Comparison of ENCODE assay signal across 7 cellular contexts in genomic region chrX:40732499-40732898, GRCh38. TPM values are rescaled to one million over a fixed set of nuclear protein-coding genes. Genes with fewer than 3 reads are reported as not detected.
A peak's percentile ranks its signal among the peaks of the same experiment; 100 is the strongest.
DNase-seq lines count a peak whose midpoint lies in the region; ATAC-seq, FAIRE-seq and TF ChIP-seq lines count a peak whose summit lies in the region.
"Not testable (repeated sequence)": the region's sequence is repeated elsewhere in the genome, so short reads cannot be mapped to it uniquely, and the experiment has no call there.

No MANE protein-coding gene starts in this region.

- intact Hi-C loops in K562 (cut with micrococcal nuclease): not testable (repeated sequence)

- not testable (repeated sequence) for ATAC-seq in WTC11; activated T-helper 17 cell treated with anti-CD3 and anti-CD28 coated beads, Interleukin-2, amount 50 U/mL, for 72 hours (replicated peaks); K562; memory B cell (ENCODE audit: low read depth); stimulated activated effector memory CD8-positive, alpha-beta T cell treated with anti-CD3 and anti-CD28 coated beads, Interleukin-12 subunit alpha, Interleukin-12 subunit beta, amount 100 ng/mL, for 72 hours

- peak overlapping the region; percentile 60 for H3K27ac Mint-ChIP-seq in WTC11
- H3K27ac Mint-ChIP-seq in activated T-helper 17 cell treated with anti-CD3 and anti-CD28 coated beads, Interleukin-2, amount 50 U/mL, for 72 hours; stimulated activated effector memory CD8-positive, alpha-beta T cell treated with anti-CD3 and anti-CD28 coated beads, Interleukin-12 subunit alpha, Interleukin-12 subunit beta, amount 100 ng/mL, for 72 hours: not testable (repeated sequence)
- peak overlapping the region; percentile 82 for H3K27ac Mint-ChIP-seq in memory B cell

- peaks cover 39% of the 10 kb centered on the region for H3K4me1 Mint-ChIP-seq in WTC11
- peaks cover 20% of the 10 kb centered on the region for H3K4me1 Mint-ChIP-seq in activated T-helper 17 cell treated with anti-CD3 and anti-CD28 coated beads, Interleukin-2, amount 50 U/mL, for 72 hours
- H3K4me1 Mint-ChIP-seq in memory B cell: peaks cover 38% of the 10 kb centered on the region
- peaks cover 40% of the 10 kb centered on the region for H3K4me1 Mint-ChIP-seq in stimulated activated effector memory CD8-positive, alpha-beta T cell treated with anti-CD3 and anti-CD28 coated beads, Interleukin-12 subunit alpha, Interleukin-12 subunit beta, amount 100 ng/mL, for 72 hours

- not testable (repeated sequence) for DNase-seq in GM18507 (ENCODE audit: extremely low spot score, insufficient read length, low read depth); WTC11 (ENCODE audit: low spot score); K562 (ENCODE audit: extremely low read depth in 1 of 4, low spot score in 3 of 4); memory B cell (ENCODE audit: low spot score in 2 of 2); stimulated activated effector memory CD8-positive, alpha-beta T cell treated with anti-CD3 and anti-CD28 coated beads, Interleukin-12 subunit alpha, Interleukin-12 subunit beta, amount 100 ng/mL, for 72 hours (ENCODE audit: low spot score in 2 of 2)

- not testable (repeated sequence) for H3K9me3 Mint-ChIP-seq in WTC11; activated T-helper 17 cell treated with anti-CD3 and anti-CD28 coated beads, Interleukin-2, amount 50 U/mL, for 72 hours; memory B cell; stimulated activated effector memory CD8-positive, alpha-beta T cell treated with anti-CD3 and anti-CD28 coated beads, Interleukin-12 subunit alpha, Interleukin-12 subunit beta, amount 100 ng/mL, for 72 hours

- TF ChIP-seq POLR2A in K562 (conservative IDR thresholded peaks at IDR 0.05): not testable (repeated sequence)

- H3K9ac ChIP-seq in Loucy (ENCODE audit: low read depth, low read length, poor library complexity, severe bottlenecking); K562 (ENCODE audit: insufficient read depth in 1 of 2, low read depth in 2 of 2, low read length in 2 of 2): not testable (repeated sequence)

- H3K9me2 ChIP-seq in Loucy (replicated peaks; ENCODE audit: low read depth, low read length): not testable (repeated sequence)

- not testable (repeated sequence) for H2AFZ ChIP-seq in Loucy (ENCODE audit: low read length); K562 (ENCODE audit: low read depth, low read length)

- WGBS in K562 (ENCODE audit: insufficient coverage, low coverage, missing lambda C conversion rate): 84% methylated on average over 4 of the region's 5 CpGs

- TF ChIP-seq RAD21 in K562 (CRISPR knock-in tag; conservative IDR thresholded peaks at IDR 0.05 in 1 of 2, IDR thresholded peaks at IDR 0.05 in 1 of 2): not testable (repeated sequence)

- H3K36me3 Mint-ChIP-seq in WTC11: peaks cover 21% of the 10 kb centered on the region
- peaks cover 34% of the 10 kb centered on the region for H3K36me3 Mint-ChIP-seq in activated T-helper 17 cell treated with anti-CD3 and anti-CD28 coated beads, Interleukin-2, amount 50 U/mL, for 72 hours (ENCODE audit: low read depth)
- H3K36me3 Mint-ChIP-seq in memory B cell: not testable (repeated sequence)
- H3K36me3 Mint-ChIP-seq in stimulated activated effector memory CD8-positive, alpha-beta T cell treated with anti-CD3 and anti-CD28 coated beads, Interleukin-12 subunit alpha, Interleukin-12 subunit beta, amount 100 ng/mL, for 72 hours: peaks cover 35% of the 10 kb centered on the region

- not testable (repeated sequence) for TF ChIP-seq EP300 in K562 (IDR thresholded peaks at IDR 0.05; ENCODE audit: low read length)

- CTCF ChIA-PET in WTC11 (lab: Charles Lee); K562 (lab: Yijun Ruan, JAX; ENCODE audit: low intra/inter-chr PET ratio): not testable (repeated sequence)

- not testable (repeated sequence) for H3F3A ChIP-seq in Loucy (ENCODE audit: low read depth)

- FAIRE-seq in GM18507 (lab: Jason Lieb, UNC): peak; percentile 5
- FAIRE-seq in K562 (lab: Jason Lieb, UNC): not testable (repeated sequence)

- H3K79me2 ChIP-seq in Loucy (ENCODE audit: insufficient read depth, low read length) (peaks cover 75% of the 10 kb centered on the region), K562 (ENCODE audit: control insufficient read depth, insufficient read depth, low read length) (peaks cover 69% of the 10 kb centered on the region)

- in situ Hi-C loops in K562 (cut with MboI): not testable (repeated sequence)

- H3K27me3 ChIP-seq in Loucy (ENCODE audit: insufficient read depth, low read length, poor library complexity, severe bottlenecking); K562 (ENCODE audit: control insufficient read depth in 2 of 2, insufficient read depth in 2 of 2, low read length in 2 of 2): not testable (repeated sequence)

- not testable (repeated sequence) for H3K9me3 ChIP-seq in Loucy (ENCODE audit: insufficient read depth, low read depth, low read length); K562 (replicated peaks; ENCODE audit: control insufficient read depth, insufficient read depth, low read depth, low read length)

- TF ChIP-seq CTCF in Loucy (conservative IDR thresholded peaks at IDR 0.05; ENCODE audit: low read length); WTC11 (IDR thresholded peaks at IDR 0.05); K562 (IDR thresholded peaks at IDR 0.05 in 2 of 3, conservative IDR thresholded peaks at IDR 0.05 in 1 of 3; ENCODE audit: insufficient read depth in 2 of 3, low read depth in 1 of 3, low read length in 3 of 3): not testable (repeated sequence)

- H3K4me3 Mint-ChIP-seq in WTC11 (peak overlapping the region; percentile 53), memory B cell (peak overlapping the region; percentile 67)
- peak overlapping the region; percentile 86 for H3K4me3 Mint-ChIP-seq in activated T-helper 17 cell treated with anti-CD3 and anti-CD28 coated beads, Interleukin-2, amount 50 U/mL, for 72 hours
- H3K4me3 Mint-ChIP-seq in stimulated activated effector memory CD8-positive, alpha-beta T cell treated with anti-CD3 and anti-CD28 coated beads, Interleukin-12 subunit alpha, Interleukin-12 subunit beta, amount 100 ng/mL, for 72 hours: peak overlapping the region; percentile 76

- H3K27me3 Mint-ChIP-seq in WTC11 (ENCODE audit: low read depth); activated T-helper 17 cell treated with anti-CD3 and anti-CD28 coated beads, Interleukin-2, amount 50 U/mL, for 72 hours; memory B cell: not testable (repeated sequence)

- not testable (repeated sequence) for H3K9me1 ChIP-seq in K562 (ENCODE audit: control insufficient read depth, insufficient read depth, low read length)

- H3K4me2 ChIP-seq in Loucy (ENCODE audit: low read depth, low read length, poor library complexity, severe bottlenecking): peak overlapping the region; percentile 92
- H3K4me2 ChIP-seq in K562 (ENCODE audit: insufficient read depth, low read length): not testable (repeated sequence)

- not testable (repeated sequence) for H3K27ac ChIP-seq in K562 (ENCODE audit: extremely low read depth, low read depth, low read length)

- H3K36me3 ChIP-seq in Loucy (ENCODE audit: insufficient read depth, low read length): peaks cover 12% of the 10 kb centered on the region; the same call in 1 of the 2 replicates
- peaks cover 17% of the 10 kb centered on the region; the same call in 1 of the 3 replicates for H3K36me3 ChIP-seq in K562 (ENCODE audit: control insufficient read depth, insufficient read depth, low read length)

- BruUV-seq in K562 (replicated peaks; lab: Mats Ljungman, UMichigan): not testable (repeated sequence)

- H4K20me1 ChIP-seq in Loucy (ENCODE audit: insufficient read depth, low read length, poor library complexity, severe bottlenecking): peaks cover 51% of the 10 kb centered on the region
- H4K20me1 ChIP-seq in K562 (replicated peaks; ENCODE audit: control insufficient read depth, insufficient read depth, low read length): peaks cover 10% of the 10 kb centered on the region

- peak overlapping the region; percentile 94 for H3K4me3 ChIP-seq in Loucy (ENCODE audit: low read length, poor library complexity, severe bottlenecking)
- H3K4me3 ChIP-seq in K562: not testable (repeated sequence)

- H3K4me1 ChIP-seq in Loucy (ENCODE audit: insufficient read depth, low read length, poor library complexity, severe bottlenecking) (peaks cover 27% of the 10 kb centered on the region), K562 (replicated peaks in 1 of 2; ENCODE audit: control insufficient read depth in 2 of 2, insufficient read depth in 2 of 2, low read length in 2 of 2) (peaks cover 6 to 11% of the 10 kb centered on the region in 2 experiments; a peak in 4 of 5 replicates)

- POLR2A ChIA-PET in WTC11 (lab: Charles Lee); K562 (lab: Yijun Ruan, JAX): not testable (repeated sequence)

TF ChIP-seq in K562, 482 proteins besides CTCF, POLR2A, EP300 and RAD21:
- TF ChIP-seq ZNF121 (CRISPR knock-in tag; conservative IDR thresholded peaks at IDR 0.05): peak; percentile 75

RNA-seq across cellular contexts. Expression of gene MED14, which starts 2.8 kb away (rescaled TPM):
- total RNA-seq in WTC11 (2021) (83.3 to 111 TPM (median 104 TPM) in 3 replicates), K562 (2014; rRNA removed) (11.5 and 19.1 TPM in 2 replicates), K562 (2014; rRNA removed; fragmentation: Illumina TruSeq; extraction: Trizol) (15.1 and 18.4 TPM in 2 replicates), K562 (2015; rRNA removed; fragmentation: Illumina TruSeq; extraction: Trizol) (18.4 and 18.7 TPM in 2 replicates), K562 (2021) (30.5 and 35.3 TPM in 2 replicates)
- total RNA-seq in activated T-helper 17 cell treated with anti-CD3 and anti-CD28 coated beads, Interleukin-2, amount 50 U/mL, for 72 hours: 10 to 100 TPM; 39.4 to 41.8 TPM
- total RNA-seq in K562 (2011; cell fraction: chromatin; rRNA removed; ENCODE audit: low replicate concordance): 88.7 and 229 TPM in 2 replicates
- total RNA-seq in K562 (2011; cell fraction: nucleolus; rRNA removed): 26.5 and 33.0 TPM in 2 replicates
- total RNA-seq in K562 (2011; cell fraction: nucleoplasm; rRNA removed): 83.7 and 89.4 TPM in 2 replicates
- polyA plus RNA-seq in K562 (2011; rRNA removed) (29.2 and 32.4 TPM in 2 replicates), K562 (2014; fragmentation: Illumina TruSeq; extraction: Trizol) (24.9 and 34.0 TPM in 2 replicates), K562 (2014; fragmentation: Nextera tagmentation; extraction: Ambion mirVana) (10 to 100 TPM in 1 of 2 experiments, 1 to 10 TPM in 1; 9.2 to 13.0 TPM), K562 (2014; rRNA removed) (22.5 and 29.9 TPM in 2 replicates)
- 19.5 and 22.7 TPM in 2 replicates for polyA plus RNA-seq in K562 (2011; cell fraction: cytosol; rRNA removed)
- 72.6 and 74.7 TPM in 2 replicates for polyA plus RNA-seq in K562 (2011; cell fraction: nucleus; rRNA removed)
- 18.0 and 18.2 TPM in 2 replicates for polyA plus RNA-seq in K562 (2012)
- polyA minus RNA-seq in K562 (2011; rRNA and poly(A)+ RNA removed): 33.9 and 45.0 TPM in 2 replicates
- 14.0 and 28.5 TPM in 2 replicates for polyA minus RNA-seq in K562 (2011; cell fraction: cytosol; rRNA and poly(A)+ RNA removed)
- 39.9 and 54.0 TPM in 2 replicates for polyA minus RNA-seq in K562 (2011; cell fraction: nucleus; rRNA and poly(A)+ RNA removed)
